In the genomic region with DNA sequence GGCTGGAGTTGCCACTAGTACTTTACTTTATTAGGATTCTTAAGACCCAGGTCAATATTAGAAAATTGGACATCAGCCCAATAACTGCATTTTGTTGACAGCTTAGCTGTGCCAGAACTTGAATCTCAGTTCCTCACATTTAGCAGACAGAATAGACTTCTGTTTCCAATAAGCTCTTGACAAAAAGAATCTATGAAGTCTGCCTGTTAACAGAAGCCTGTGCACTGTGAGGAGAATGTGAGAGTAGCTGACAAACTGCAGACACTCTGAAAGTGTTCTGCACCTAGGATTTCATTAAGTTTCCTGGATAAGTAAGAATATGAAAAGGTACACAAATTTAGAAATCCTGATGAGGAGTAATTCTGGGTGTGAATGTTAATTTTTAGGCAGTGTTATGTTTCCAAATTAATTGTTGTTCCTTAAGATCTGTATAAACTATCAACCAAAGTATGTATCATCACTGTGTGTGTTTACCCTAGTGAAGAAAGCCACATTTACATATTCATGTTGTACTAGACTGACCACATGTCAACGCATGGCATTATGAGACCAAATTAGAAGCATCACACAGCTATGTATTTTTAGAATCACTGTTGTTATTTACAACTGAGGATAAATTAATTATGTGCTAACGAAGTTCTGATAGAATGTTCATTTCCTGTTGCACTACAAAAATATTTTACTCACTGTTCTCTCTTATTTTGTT, we compare ENCODE assay signal across 22 cellular contexts.
"Had no signal": no experiment of that assay in that cellular context is flagged by ENCODE, and none has a peak within 500 bp of the region (broad histone marks: within the 10 kb centered on the region; RNA-seq: fewer than 3 reads in every experiment).

No MANE protein-coding gene starts in this region.

- H3K79me2 ChIP-seq: hepatocyte had no signal

- H3K4me3 ChIP-seq: colonic mucosa, dorsolateral prefrontal cortex, hepatocyte, left lung, neural progenitor cell, testis, upper lobe of left lung had no signal

- H3K4me2 ChIP-seq: hepatocyte, neural progenitor cell had no signal

- H2AFZ ChIP-seq: hepatocyte, neural progenitor cell had no signal

- H3K4me1 ChIP-seq: colonic mucosa, left lung, neural progenitor cell, testis, upper lobe of left lung had no signal

- H3K9me3 ChIP-seq: colonic mucosa, left lung, testis, upper lobe of left lung had no signal

- DNase-seq: activated B cell treated with CpG ODN at 0.5 μM for 24 hours; activated CD4-positive, alpha-beta T cell treated with anti-CD3 and anti-CD28 coated beads for 36 hours; activated CD4-positive, alpha-beta T cell treated with anti-CD3 and anti-CD28 coated beads, Interleukin-2, amount 50 U/mL, for 4 hours; activated CD8-positive, alpha-beta memory T cell treated with anti-CD3 and anti-CD28 coated beads, Interleukin-2, amount 50 U/mL, for 48 hours; activated naive CD4-positive, alpha-beta T cell; activated naive CD8-positive, alpha-beta T cell treated with anti-CD3 and anti-CD28 coated beads for 36 hours; activated T-cell treated with anti-CD3 and anti-CD28 coated beads, Interleukin-2, amount 50 U/mL, for 4 hours; colonic mucosa; dorsolateral prefrontal cortex; effector memory CD8-positive, alpha-beta T cell; foreskin melanocyte; immature natural killer cell; left lung; mammary epithelial cell; naive thymus-derived CD8-positive, alpha-beta T cell; stimulated activated CD4-positive, alpha-beta T cell treated with anti-CD3 and anti-CD28 coated beads, Interleukin-4, amount 100 ng/mL, for 1 hour; stimulated activated naive CD4-positive, alpha-beta T cell; testis; upper lobe of left lung had no signal

- H3K27ac ChIP-seq: colonic mucosa, dorsolateral prefrontal cortex, hepatocyte, left lung, neural progenitor cell, testis, upper lobe of left lung had no signal

- H3K9ac ChIP-seq: neural progenitor cell had no signal

- H3K27me3 ChIP-seq: colonic mucosa, dorsolateral prefrontal cortex, hepatocyte, left lung, neural progenitor cell, testis, upper lobe of left lung had no signal

- ATAC-seq: activated CD4-positive, alpha-beta T cell treated with anti-CD3 and anti-CD28 coated beads for 36 hours; activated T-cell treated with anti-CD3 and anti-CD28 coated beads, Interleukin-2, amount 50 U/mL, for 4 hours; effector memory CD8-positive, alpha-beta T cell; esophagus mucosa; left lung; naive thymus-derived CD8-positive, alpha-beta T cell had no signal

- H3K36me3 ChIP-seq: colonic mucosa, left lung, neural progenitor cell, upper lobe of left lung had no signal
